Comparison of ENCODE assay signal across 8 cellular contexts in the genomic region with DNA sequence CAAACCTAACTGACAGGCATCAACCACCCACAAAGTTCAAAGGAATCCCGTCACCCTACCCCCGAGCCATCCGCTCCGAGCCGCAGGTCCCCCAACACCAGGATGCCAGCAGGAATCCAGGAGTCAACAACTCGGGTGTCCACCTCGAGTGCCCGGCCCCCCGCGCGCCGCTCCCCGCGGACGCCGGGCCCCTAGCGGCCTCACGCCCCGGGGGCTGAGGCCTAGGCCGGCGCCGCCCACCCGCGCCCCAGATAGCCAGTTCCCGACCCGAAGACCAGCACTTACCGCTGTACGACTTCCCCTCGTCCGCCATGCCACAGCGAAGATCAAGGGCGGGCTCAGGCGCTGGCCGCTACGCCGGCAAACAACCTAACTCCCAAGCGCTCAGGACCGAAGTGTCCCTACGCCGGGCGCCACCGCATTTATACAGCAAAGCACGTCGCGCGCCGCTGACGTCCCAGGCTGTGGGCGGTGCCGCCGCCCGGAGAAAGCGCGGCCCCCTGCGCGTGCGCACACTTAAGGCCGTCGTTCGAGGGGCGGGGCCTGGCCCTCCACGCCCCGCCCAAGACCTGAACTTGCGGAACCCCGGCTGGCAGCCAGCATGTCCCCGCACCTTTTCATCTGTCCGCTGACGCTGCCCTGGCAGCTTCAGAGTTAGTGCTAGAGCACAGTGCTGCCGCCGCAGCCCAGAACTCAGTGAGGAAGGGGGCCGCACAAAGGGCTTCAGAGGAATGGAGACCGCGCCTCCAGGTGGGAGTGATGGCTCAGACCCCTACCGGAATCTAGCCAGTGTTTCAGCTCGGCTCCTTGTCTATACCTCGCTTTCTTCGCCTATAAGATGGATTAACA. TPM values are rescaled to one million over a fixed set of nuclear protein-coding genes. Genes with fewer than 3 reads are reported as not detected.
A peak's percentile ranks its signal among the peaks of the same experiment; 100 is the strongest.
DNase-seq lines count a peak whose midpoint lies in the region; ATAC-seq and TF ChIP-seq lines count a peak whose summit lies in the region.

A gene (minus strand): TSS at position 397 of the 849 bp plus-strand sequence. CDS start 84 bp downstream, at position 313.

- ATAC-seq in HG02763 (IDR thresholded peaks at IDR 0.05; ENCODE audit: unreplicated experiment): peak; percentile 82

- H3K4me1 ChIP-seq in cardiac muscle cell (ENCODE audit: low read depth): peaks cover 18% of the 10 kb centered on the region
- H3K4me1 ChIP-seq in transverse colon: peaks cover 7 to 22% (median 18%) of the 10 kb centered on the region in 4 donors

- DNase-seq in NCI-H1417 treated with DMSO at 0.1 percent for 48 hours (lab: John Stamatoyannopoulos, UW) (peak; percentile 83), SW 1271 (lab: John Stamatoyannopoulos, UW) (peak; percentile 55 to 91), cardiac muscle cell (ENCODE audit: low read depth in 1 of 2, low spot score in 1 of 2) (peak; percentile 97), pons (ENCODE audit: low spot score) (peak; percentile 93), transverse colon (peak; percentile 96)
- DNase-seq in activated naive CD8-positive, alpha-beta T cell treated with anti-CD3 and anti-CD28 coated beads, Interleukin-2, amount 50 U/mL, for 16 hours (ENCODE audit: low read depth, low spot score): peak; percentile 85

- H3K27ac ChIP-seq in cardiac muscle cell (peak within 1 kb of the TSS; percentile 93), transverse colon (peak within 1 kb of the TSS; percentile 95 to 99 (median 96))

- 0 to 1% methylated on average over 2 to 43 of the region's 77 CpGs for WGBS in transverse colon (ENCODE audit: low coverage in 1 of 2), 2 donors

- no peak for TF ChIP-seq EP300 in transverse colon (IDR thresholded peaks at IDR 0.05; ENCODE audit: low read depth)

- peak; percentile 100 for TF ChIP-seq POLR2A in transverse colon (IDR thresholded peaks at IDR 0.05)

- H3K9me3 ChIP-seq in cardiac muscle cell (ENCODE audit: low read depth): no peaks in the 10 kb centered on the region
- H3K9me3 ChIP-seq in transverse colon: no peaks in the 10 kb centered on the region

- in situ Hi-C loops in transverse colon (cut with MboI; ENCODE audit: low pct_ligation_motif_present in 1 of 4, low pct_unique_long_range_greater_than_20kb in 1 of 4, low sequenced_read_pairs in 3 of 4): no loop called here

- intact Hi-C loops in transverse colon (cut with DNase I; ENCODE audit: low total_unique reads): no loop called here

- 0 out of 2 replicates have a peak, but pooled peaks have one; percentile 28 for TF ChIP-seq CTCF in GM12875 (IDR thresholded peaks at IDR 0.05; ENCODE audit: borderline replicate concordance, insufficient read depth, low read depth, low read length)
- TF ChIP-seq CTCF in cardiac muscle cell (IDR thresholded peaks at IDR 0.05; ENCODE audit: low read depth, low read length): no peak
- TF ChIP-seq CTCF in transverse colon (IDR thresholded peaks at IDR 0.05): peak; percentile 3 to 64 (median 14)

- H3K4me3 ChIP-seq in GM12875 (ENCODE audit: low read depth, low read length) (peak within 1 kb of the TSS; percentile 78), cardiac muscle cell (peak within 1 kb of the TSS; percentile 82), transverse colon (peak within 1 kb of the TSS; percentile 62 to 96 (median 88))

- no peaks in the 10 kb centered on the region for H3K27me3 ChIP-seq in cardiac muscle cell
- no peaks in the 10 kb centered on the region for H3K27me3 ChIP-seq in transverse colon

- H3K36me3 ChIP-seq in cardiac muscle cell: peaks cover 26% of the 10 kb centered on the region
- H3K36me3 ChIP-seq in transverse colon: peaks cover 0 to 30% (median 14%) of the 10 kb centered on the region in 4 donors

RNA-seq across cellular contexts. Expression of the gene that starts here (rescaled TPM):
- 52.8 and 60.7 TPM in 2 replicates for total RNA-seq in cardiac muscle cell
- 96.7 and 127 TPM in 2 replicates for polyA plus RNA-seq in cardiac muscle cell
- total RNA-seq in transverse colon: 100 to 1,000 TPM in 1 of 4 donors, 10 to 100 TPM in 3; 38.2 to 134 (median 60.0) TPM

Comparison
In these comparisons a context has a peak if more than half of its experiments do, and no peak if none do; other contexts are left out.
1. Peak in every context shown above with its lines: DNase-seq, ATAC-seq, H3K4me3 ChIP-seq and H3K27ac ChIP-seq.